In genomic region chr13:29852464-29853054, GRCh38 we compare ENCODE assay signal across 30 cellular contexts. TPM values are rescaled to one million over a fixed set of nuclear protein-coding genes. Genes with fewer than 3 reads are reported as not detected.
DNase-seq lines count a peak whose midpoint lies in the region; ATAC-seq, FAIRE-seq and TF ChIP-seq lines count a peak whose summit lies in the region.
"Had no signal": no experiment of that assay in that cellular context is flagged by ENCODE, and none has a peak within 500 bp of the region (broad histone marks: within the 10 kb centered on the region; RNA-seq: fewer than 3 reads in every experiment).

No MANE protein-coding gene starts in this region.

- H3K9me3 Mint-ChIP-seq in activated naive CD8-positive, alpha-beta T cell treated with anti-CD3 and anti-CD28 coated beads, Interleukin-2, amount 50 U/mL, for 24 hours: no peaks in the 10 kb centered on the region
- H3K9me3 Mint-ChIP-seq in mesothelial cell of epicardium: no peaks in the 10 kb centered on the region
- H3K9me3 Mint-ChIP-seq: activated B cell treated with CpG ODN at 0.5 μM for 24 hours; activated CD4-positive, alpha-beta memory T cell treated with anti-CD3 and anti-CD28 coated beads, Interleukin-2, amount 10 ng/mL, durations not matched to agents 7 days and 5 days; nephron progenitor cell had no signal

- WGBS in HepG2 (ENCODE audit: low lambda C conversion rate): 35% methylated on average over 5 of the region's 5 CpGs
- 50% methylated on average over 5 of the region's 5 CpGs for WGBS in right lobe of liver (ENCODE audit: insufficient coverage, low coverage, low lambda C conversion rate, missing lambda C conversion rate)
- 59 to 63% (median 59%) methylated on average over 5 of the region's 5 CpGs for WGBS in stomach, 5 donors
- 56 to 66% methylated on average over 4 to 5 of the region's 5 CpGs for WGBS in esophagus squamous epithelium, 2 donors

- no peak for ATAC-seq in HepG2
- no peak for ATAC-seq in right lobe of liver
- ATAC-seq in activated naive CD8-positive, alpha-beta T cell treated with anti-CD3 and anti-CD28 coated beads, Interleukin-2, amount 50 U/mL, for 24 hours: no peak
- ATAC-seq: pancreas, right cardiac atrium, Right ventricle myocardium inferior had no signal

- H3K4me1 ChIP-seq in HepG2 (ENCODE audit: insufficient read depth, low read length): peaks cover 24% of the 10 kb centered on the region
- peaks cover 0 to 3% (median 1%) of the 10 kb centered on the region in 4 donors for H3K4me1 ChIP-seq in right lobe of liver
- peaks cover 0 to 28% (median 12%) of the 10 kb centered on the region in 4 donors for H3K4me1 ChIP-seq in stomach
- H3K4me1 ChIP-seq in A673 (ENCODE audit: insufficient read depth, low read length, poor library complexity, severe bottlenecking): no peaks in the 10 kb centered on the region
- peaks cover 0 to 13% (median 0%) of the 10 kb centered on the region in 3 donors for H3K4me1 ChIP-seq in esophagus squamous epithelium

- no peak overlapping the region for H3K4me2 ChIP-seq in HepG2 (ENCODE audit: low read depth, low read length)

- H3K4me3 ChIP-seq in HepG2 (replicated peaks in 1 of 3; ENCODE audit: insufficient read depth in 1 of 3, low read depth in 2 of 3, low read length in 3 of 3) (no peak overlapping the region), right lobe of liver (no peak overlapping the region), stomach (no peak overlapping the region), A673 (ENCODE audit: low read depth, low read length, poor library complexity, severe bottlenecking) (no peak overlapping the region), esophagus squamous epithelium (no peak overlapping the region)
- H3K4me3 ChIP-seq: adrenal gland, left ventricle myocardium inferior, pancreas, transverse colon had no signal

- H3K27me3 Mint-ChIP-seq in activated naive CD8-positive, alpha-beta T cell treated with anti-CD3 and anti-CD28 coated beads, Interleukin-2, amount 50 U/mL, for 24 hours: no peaks in the 10 kb centered on the region
- no peaks in the 10 kb centered on the region for H3K27me3 Mint-ChIP-seq in mesothelial cell of epicardium (ENCODE audit: low read depth)
- H3K27me3 Mint-ChIP-seq: activated B cell treated with CpG ODN at 0.5 μM for 24 hours; activated CD4-positive, alpha-beta memory T cell treated with anti-CD3 and anti-CD28 coated beads, Interleukin-2, amount 10 ng/mL, durations not matched to agents 7 days and 5 days had no signal

- no peaks in the 10 kb centered on the region; a peak in 1 of 5 replicates for H3K27me3 ChIP-seq in HepG2 (ENCODE audit: control insufficient read depth in 1 of 2, insufficient read depth in 2 of 2, low read length in 2 of 2)
- H3K27me3 ChIP-seq in right lobe of liver: no peaks in the 10 kb centered on the region
- H3K27me3 ChIP-seq in stomach: no peaks in the 10 kb centered on the region
- H3K27me3 ChIP-seq in A673 (replicated peaks; ENCODE audit: insufficient read depth, low read depth, low read length, poor library complexity): no peaks in the 10 kb centered on the region
- H3K27me3 ChIP-seq in esophagus squamous epithelium: no peaks in the 10 kb centered on the region
- H3K27me3 ChIP-seq: adrenal gland, brain microvascular endothelial cell, pancreas, transverse colon had no signal

- peaks cover 16% of the 10 kb centered on the region for H3K79me2 ChIP-seq in HepG2 (ENCODE audit: insufficient read depth, low read length)

- H3K27ac ChIP-seq in HepG2 (ENCODE audit: extremely low read length, insufficient read depth, low read length): no peak overlapping the region
- H3K27ac ChIP-seq in right lobe of liver: no peak overlapping the region
- H3K27ac ChIP-seq in stomach: no peak overlapping the region
- no peak overlapping the region for H3K27ac ChIP-seq in A673 (ENCODE audit: low read depth, low read length, poor library complexity, severe bottlenecking)
- H3K27ac ChIP-seq in esophagus squamous epithelium: no peak overlapping the region
- H3K27ac ChIP-seq: adrenal gland, brain microvascular endothelial cell, HL-60, left ventricle myocardium inferior, pancreas, transverse colon had no signal

- TF ChIP-seq EP300 in HepG2 (IDR thresholded peaks at IDR 0.05; ENCODE audit: low read depth in 2 of 2, low read length in 2 of 2) (no peak), HepG2 (CRISPR knock-in tag; IDR thresholded peaks at IDR 0.05; ENCODE audit: borderline replicate concordance) (no peak), stomach (IDR thresholded peaks at IDR 0.05) (no peak)

- no peaks in the 10 kb centered on the region for H3K36me3 Mint-ChIP-seq in activated naive CD8-positive, alpha-beta T cell treated with anti-CD3 and anti-CD28 coated beads, Interleukin-2, amount 50 U/mL, for 24 hours (ENCODE audit: low read depth)
- no peaks in the 10 kb centered on the region for H3K36me3 Mint-ChIP-seq in mesothelial cell of epicardium

- no peak for TF ChIP-seq CTCF in HepG2 (CRISPR knock-in tag; IDR thresholded peaks at IDR 0.05)
- no peak for TF ChIP-seq CTCF in right lobe of liver (IDR thresholded peaks at IDR 0.05)
- TF ChIP-seq CTCF in mesothelial cell of epicardium (IDR thresholded peaks at IDR 0.05; ENCODE audit: unreplicated experiment): no peak
- no peak for TF ChIP-seq CTCF in stomach (IDR thresholded peaks at IDR 0.05)
- no peak for TF ChIP-seq CTCF in A673 (conservative IDR thresholded peaks at IDR 0.05; ENCODE audit: low read depth, low read length)
- no peak for TF ChIP-seq CTCF in esophagus squamous epithelium (IDR thresholded peaks at IDR 0.05)

- POLR2A ChIA-PET in HepG2 (lab: Yijun Ruan, JAX) (interaction anchor here (3.6 kb wide), 1 partner anchor 69 kb away, joined by 58 read pairs; no protein-coding TSS in a partner anchor), A673 (lab: Charles Lee; ENCODE audit: low non-redundant PET) (no interaction called here)

- CTCF ChIA-PET in HepG2 (lab: Yijun Ruan, JAX; ENCODE audit: low intra/inter-chr PET ratio, low total read pairs): no interaction called here
- CTCF ChIA-PET in A673 (lab: Charles Lee): interaction anchor here (0.8 kb wide), 1 partner anchor 81 kb away, joined by 3 read pairs; no protein-coding TSS in a partner anchor

- BruUV-seq in HepG2 (replicated peaks; lab: Mats Ljungman, UMichigan) (no TSS peak), A673 (replicated peaks; lab: Mats Ljungman, UMichigan) (no TSS peak)

- no peak overlapping the region for H2AFZ ChIP-seq in HepG2 (ENCODE audit: low read length)

- peaks cover 25% of the 10 kb centered on the region for H3K4me1 Mint-ChIP-seq in activated naive CD8-positive, alpha-beta T cell treated with anti-CD3 and anti-CD28 coated beads, Interleukin-2, amount 50 U/mL, for 24 hours
- H3K4me1 Mint-ChIP-seq in mesothelial cell of epicardium: peaks cover 51% of the 10 kb centered on the region

- H3K9ac ChIP-seq in HepG2 (ENCODE audit: insufficient read depth, low read depth, low read length): no peak overlapping the region

- H3K27ac Mint-ChIP-seq in activated naive CD8-positive, alpha-beta T cell treated with anti-CD3 and anti-CD28 coated beads, Interleukin-2, amount 50 U/mL, for 24 hours: peak overlapping the region; percentile 34
- H3K27ac Mint-ChIP-seq in mesothelial cell of epicardium: peak overlapping the region; percentile 98
- H3K27ac Mint-ChIP-seq: activated B cell treated with CpG ODN at 0.5 μM for 24 hours; activated CD4-positive, alpha-beta memory T cell treated with anti-CD3 and anti-CD28 coated beads, Interleukin-2, amount 10 ng/mL, durations not matched to agents 7 days and 5 days; nephron progenitor cell had no signal

- H4K20me1 ChIP-seq in HepG2 (ENCODE audit: insufficient read depth, low read length): peaks cover 4% of the 10 kb centered on the region; the same call in 1 of the 2 replicates

- no peak for TF ChIP-seq RAD21 in HepG2 (CRISPR knock-in tag; IDR thresholded peaks at IDR 0.05)

- intact Hi-C loops in HepG2 (cut with micrococcal nuclease; ENCODE audit: unreplicated experiment) (no loop called here), right lobe of liver (cut with DNase I) (no loop called here), stomach (cut with DNase I; ENCODE audit: low total_unique reads) (no loop called here), A673 (cut with micrococcal nuclease; ENCODE audit: unreplicated experiment) (no loop called here), esophagus squamous epithelium (cut with DNase I) (no loop called here)

- H3K36me3 ChIP-seq in HepG2 (replicated peaks in 1 of 2; ENCODE audit: control insufficient read depth in 1 of 2, insufficient read depth in 2 of 2, low read length in 2 of 2): no peaks in the 10 kb centered on the region
- H3K36me3 ChIP-seq in right lobe of liver: no peaks in the 10 kb centered on the region
- no peaks in the 10 kb centered on the region for H3K36me3 ChIP-seq in stomach
- H3K36me3 ChIP-seq in A673 (ENCODE audit: insufficient read depth, low read length, poor library complexity, severe bottlenecking): no peaks in the 10 kb centered on the region
- H3K36me3 ChIP-seq in esophagus squamous epithelium: no peaks in the 10 kb centered on the region
- H3K36me3 ChIP-seq: adrenal gland, brain microvascular endothelial cell, left ventricle myocardium inferior, pancreas, transverse colon had no signal

- no peak for DNase-seq in HepG2 (ENCODE audit: low spot score)
- no peak for DNase-seq in right lobe of liver
- no peak for DNase-seq in activated naive CD8-positive, alpha-beta T cell treated with anti-CD3 and anti-CD28 coated beads, Interleukin-2, amount 50 U/mL, for 24 hours
- no peak for DNase-seq in mesothelial cell of epicardium (ENCODE audit: low spot score in 2 of 2, unreplicated experiment in 2 of 2)
- DNase-seq in stomach: no peak
- DNase-seq in NCI-H187 (lab: John Stamatoyannopoulos, UW): no peak
- no peak for DNase-seq in A673 (ENCODE audit: low spot score)
- DNase-seq in esophagus squamous epithelium (lab: John Stamatoyannopoulos, UW): no peak
- DNase-seq: ACHN; activated B cell treated with CpG ODN at 0.5 μM for 24 hours; activated CD4-positive, alpha-beta memory T cell treated with anti-CD3 and anti-CD28 coated beads, Interleukin-2, amount 10 ng/mL, durations not matched to agents 7 days and 5 days; activated effector memory CD4-positive, alpha-beta T cell treated with anti-CD3 and anti-CD28 coated beads, Interleukin-2, amount 50 U/mL, for 16 hours; adrenal gland; brain microvascular endothelial cell; C1 segment of cervical spinal cord; effector CD8-positive, alpha-beta T cell; erythroblast; hypothalamus; left ventricle myocardium inferior; NCI-H1092 treated with DMSO at 0.1 percent for 48 hours; NCI-H2029; NCI-H226; nephron progenitor cell; pancreas; right cardiac atrium; stimulated activated naive CD4-positive, alpha-beta T cell treated with Interleukin-2 at 50 U/mL for 16 hours; transverse colon had no signal

- no peak for FAIRE-seq in HepG2 (lab: Jason Lieb, UNC)
- FAIRE-seq: D721Med, pancreas had no signal

- H3K4me3 Mint-ChIP-seq in activated naive CD8-positive, alpha-beta T cell treated with anti-CD3 and anti-CD28 coated beads, Interleukin-2, amount 50 U/mL, for 24 hours: no peak overlapping the region
- H3K4me3 Mint-ChIP-seq in mesothelial cell of epicardium: no peak overlapping the region
- H3K4me3 Mint-ChIP-seq: activated B cell treated with CpG ODN at 0.5 μM for 24 hours; activated CD4-positive, alpha-beta memory T cell treated with anti-CD3 and anti-CD28 coated beads, Interleukin-2, amount 10 ng/mL, durations not matched to agents 7 days and 5 days; nephron progenitor cell had no signal

- in situ Hi-C loops in HepG2 (cut with HindIII; ENCODE audit: extremely low pct_ligation_motif_present, low pct_unique_long_range_greater_than_20kb): loop anchor here (5.0 kb wide), 1 partner anchor 70 kb away; no protein-coding TSS in a partner anchor

- TF ChIP-seq POLR2A in HepG2 (IDR thresholded peaks at IDR 0.05; ENCODE audit: insufficient read depth in 1 of 2, low read depth in 2 of 2, low read length in 2 of 2): no peak
- no peak for TF ChIP-seq POLR2A in right lobe of liver (IDR thresholded peaks at IDR 0.05)
- no peak for TF ChIP-seq POLR2A in stomach (IDR thresholded peaks at IDR 0.05)
- TF ChIP-seq POLR2A in esophagus squamous epithelium (IDR thresholded peaks at IDR 0.05): no peak

- H3K9me3 ChIP-seq in HepG2 (ENCODE audit: low read length) (no peaks in the 10 kb centered on the region), right lobe of liver (no peaks in the 10 kb centered on the region), stomach (no peaks in the 10 kb centered on the region), A673 (ENCODE audit: low read depth, low read length, poor library complexity, severe bottlenecking) (no peaks in the 10 kb centered on the region), esophagus squamous epithelium (no peaks in the 10 kb centered on the region)
- H3K9me3 ChIP-seq: adrenal gland, left ventricle myocardium inferior, pancreas, transverse colon had no signal

RNA-seq across cellular contexts. Expression of gene UBL3, which starts 2.1 kb away (rescaled TPM):
- total RNA-seq in HepG2 (2016; rRNA removed; fragmentation: Illumina TruSeq; extraction: Trizol): 7.4 and 10.9 TPM in 2 replicates
- total RNA-seq in HepG2 (2016; cell fraction: cytosol; rRNA removed; fragmentation: Illumina TruSeq; extraction: Trizol; ENCODE audit: low read depth): 1.3 and 1.5 TPM in 2 replicates
- 7.4 and 10.0 TPM in 2 replicates for total RNA-seq in HepG2 (2016; cell fraction: insoluble cytoplasmic fraction; rRNA removed; fragmentation: Illumina TruSeq; extraction: Trizol)
- 8.0 and 8.5 TPM in 2 replicates for total RNA-seq in HepG2 (2016; cell fraction: membrane; rRNA removed; fragmentation: Illumina TruSeq; extraction: Trizol)
- total RNA-seq in HepG2 (2016; cell fraction: nucleus; rRNA removed; fragmentation: Illumina TruSeq; extraction: Trizol): 7.2 and 8.1 TPM in 2 replicates
- polyA plus RNA-seq in HepG2 (2011; rRNA removed): 8.7 and 9.6 TPM in 2 replicates
- polyA plus RNA-seq in HepG2 (2011; cell fraction: cytosol; rRNA removed): 5.1 and 7.8 TPM in 2 replicates
- 2.5 and 3.5 TPM in 2 replicates for polyA plus RNA-seq in HepG2 (2011; cell fraction: nucleus; rRNA removed)
- polyA plus RNA-seq in HepG2 (2012): 16.3 and 17.6 TPM in 2 replicates
- 1.6 and 2.0 TPM in 2 replicates for polyA plus RNA-seq in HepG2 (2016; cell fraction: cytosol; fragmentation: Illumina TruSeq; extraction: Trizol; ENCODE audit: low read depth)
- 16.2 and 17.1 TPM in 2 replicates for polyA plus RNA-seq in HepG2 (2016; cell fraction: insoluble cytoplasmic fraction; fragmentation: Illumina TruSeq; extraction: Trizol; ENCODE audit: low read depth)
- polyA plus RNA-seq in HepG2 (2016; cell fraction: membrane; fragmentation: Illumina TruSeq; extraction: Trizol; ENCODE audit: low read depth): 9.0 and 9.5 TPM in 2 replicates
- 8.6 and 9.3 TPM in 2 replicates for polyA plus RNA-seq in HepG2 (2016; cell fraction: nucleus; fragmentation: Illumina TruSeq; extraction: Trizol; ENCODE audit: insufficient read depth, low read depth)
- polyA minus RNA-seq in HepG2 (2011; rRNA and poly(A)+ RNA removed; ENCODE audit: low replicate concordance): 7.4 and 11.5 TPM in 2 replicates
- 9.4 and 10.7 TPM in 2 replicates for polyA minus RNA-seq in HepG2 (2011; cell fraction: cytosol; rRNA and poly(A)+ RNA removed)
- polyA minus RNA-seq in HepG2 (2011; cell fraction: nucleus; rRNA and poly(A)+ RNA removed): 15.2 and 16.8 TPM in 2 replicates
- total RNA-seq in right lobe of liver: 10 to 100 TPM; 15.7 to 28.6 (median 23.5) TPM
- 22.7 to 23.6 TPM (median 23.3 TPM) in 3 replicates for total RNA-seq in mesothelial cell of epicardium
- total RNA-seq in stomach: 100 to 1,000 TPM in 1 of 5 donors, 10 to 100 TPM in 4; 24.3 to 115 (median 45.5) TPM
- 100 to 1,000 TPM in 1 of 3 donors, 10 to 100 TPM in 2; 21.5 to 100 (median 39.0) TPM for polyA plus RNA-seq in stomach
- 12.0 and 13.0 TPM in 2 replicates for total RNA-seq in A673 (2021)
- 10 to 100 TPM; 28.1 to 47.1 (median 35.4) TPM for total RNA-seq in esophagus squamous epithelium
